23 cellular contexts compared by ENCODE assay signal in the genomic region with DNA sequence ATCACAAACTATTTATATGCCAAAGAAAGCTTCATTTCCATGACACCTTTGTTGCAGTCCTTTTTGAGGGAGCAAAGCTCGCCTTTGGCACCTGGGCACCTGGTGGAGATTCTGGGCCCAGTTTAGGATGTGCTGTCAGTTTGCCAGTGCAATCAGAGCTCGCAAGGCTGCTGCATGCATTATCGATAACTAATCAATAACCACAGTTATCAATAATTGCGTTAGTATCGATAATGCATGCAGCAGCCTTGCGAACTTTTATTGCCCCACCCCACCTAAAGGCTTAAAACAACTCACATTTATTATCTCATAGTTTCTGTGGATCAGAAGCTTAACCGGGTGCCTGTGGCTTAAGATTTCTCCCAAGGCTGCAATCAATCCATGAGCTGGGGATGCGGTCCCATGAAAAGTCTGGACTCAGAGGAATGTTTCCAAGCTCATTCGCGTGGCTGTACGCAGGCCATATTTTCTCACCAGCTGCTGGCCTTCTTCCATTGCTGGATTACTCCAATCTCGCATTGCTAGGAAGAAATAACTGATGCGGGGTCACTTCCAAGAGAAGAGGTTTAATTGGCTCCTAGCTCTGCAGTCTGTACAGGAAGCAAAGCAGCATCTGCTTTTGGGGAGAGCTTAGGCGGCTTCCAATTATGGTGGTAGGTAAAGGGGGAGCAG. TPM values are rescaled to one million over a fixed set of nuclear protein-coding genes. Genes with fewer than 3 reads are reported as not detected.
DNase-seq lines count a peak whose midpoint lies in the region; ATAC-seq, FAIRE-seq and TF ChIP-seq lines count a peak whose summit lies in the region.
"Had no signal": no experiment of that assay in that cellular context is flagged by ENCODE, and none has a peak within 500 bp of the region (broad histone marks: within the 10 kb centered on the region; RNA-seq: fewer than 3 reads in every experiment).

No MANE protein-coding gene starts in this region.

- TF ChIP-seq CTCF in K562 (IDR thresholded peaks at IDR 0.05 in 2 of 3, conservative IDR thresholded peaks at IDR 0.05 in 1 of 3; ENCODE audit: insufficient read depth in 2 of 3, low read depth in 1 of 3, low read length in 3 of 3) (no peak), glutamatergic neuron (IDR thresholded peaks at IDR 0.05; ENCODE audit: partially characterized antibody, unreplicated experiment) (no peak)

- no peak overlapping the region for H2AFZ ChIP-seq in K562 (ENCODE audit: low read depth, low read length)
- no peak overlapping the region for H2AFZ ChIP-seq in neuronal stem cell (ENCODE audit: low read length)

- H3K27ac ChIP-seq in K562 (ENCODE audit: extremely low read depth, low read depth, low read length): no peak overlapping the region
- H3K27ac ChIP-seq in neuronal stem cell (replicated peaks; ENCODE audit: low read length): no peak overlapping the region
- H3K27ac ChIP-seq: BLaER1, KMS-11 had no signal

- no peak for FAIRE-seq in K562 (lab: Jason Lieb, UNC)
- FAIRE-seq: A204.1, GM12878, H54, RCC 7860 had no signal

- H2BK120ac ChIP-seq in neuronal stem cell (ENCODE audit: low read depth, low read length): no peak overlapping the region

- H3K9me1 ChIP-seq in K562 (ENCODE audit: control insufficient read depth, insufficient read depth, low read length): no peaks in the 10 kb centered on the region

- BruUV-seq in K562 (replicated peaks; lab: Mats Ljungman, UMichigan): no TSS peak

- intact Hi-C loops in K562 (cut with micrococcal nuclease): no loop called here
- intact Hi-C loops in Right ventricle myocardium inferior (cut with DNase I): no loop called here

- H2BK12ac ChIP-seq in neuronal stem cell (ENCODE audit: low read length): no peak overlapping the region

- no peaks in the 10 kb centered on the region for H3K9me3 ChIP-seq in K562 (replicated peaks; ENCODE audit: control insufficient read depth, insufficient read depth, low read depth, low read length)
- H3K9me3 ChIP-seq in neuronal stem cell (replicated peaks in 1 of 2; ENCODE audit: control insufficient read depth in 2 of 2, insufficient read depth in 1 of 2, low read depth in 1 of 2, low read length in 2 of 2): no peaks in the 10 kb centered on the region
- no peaks in the 10 kb centered on the region for H3K9me3 ChIP-seq in MG63

- no peak for TF ChIP-seq POLR2A in K562 (conservative IDR thresholded peaks at IDR 0.05)

- H4K91ac ChIP-seq in neuronal stem cell (ENCODE audit: low read depth, low read length, poor library complexity): no peak overlapping the region

- H2BK5ac ChIP-seq in neuronal stem cell (ENCODE audit: low read length): no peak overlapping the region

- H3K4ac ChIP-seq in neuronal stem cell (ENCODE audit: low read length): no peak overlapping the region

- in situ Hi-C loops in K562 (cut with MboI): no loop called here

- peaks cover 14% of the 10 kb centered on the region for H3K27me3 Mint-ChIP-seq in glutamatergic neuron (ENCODE audit: unreplicated experiment)
- H3K27me3 Mint-ChIP-seq: CD4-positive, alpha-beta memory T cell had no signal

- TF ChIP-seq EP300 in K562 (IDR thresholded peaks at IDR 0.05; ENCODE audit: low read length): no peak

- no peaks in the 10 kb centered on the region for H3K36me3 Mint-ChIP-seq in glutamatergic neuron (ENCODE audit: unreplicated experiment)
- H3K36me3 Mint-ChIP-seq: CD4-positive, alpha-beta memory T cell had no signal

- H3K36me3 ChIP-seq in K562 (ENCODE audit: control insufficient read depth, insufficient read depth, low read length): no peaks in the 10 kb centered on the region
- H3K36me3 ChIP-seq in neuronal stem cell (replicated peaks in 1 of 2; ENCODE audit: control insufficient read depth in 2 of 2, insufficient read depth in 2 of 2, low read length in 2 of 2): no peaks in the 10 kb centered on the region
- no peaks in the 10 kb centered on the region for H3K36me3 ChIP-seq in MG63
- H3K36me3 ChIP-seq: BLaER1 had no signal

- no peak for ATAC-seq in K562
- no peak for ATAC-seq in Right ventricle myocardium inferior
- no peak for ATAC-seq in GM21786 (IDR thresholded peaks at IDR 0.05; ENCODE audit: unreplicated experiment)
- no peak for ATAC-seq in GM19455 (IDR thresholded peaks at IDR 0.05; ENCODE audit: unreplicated experiment)
- ATAC-seq: GM12878 had no signal

- no peak overlapping the region for H2BK15ac ChIP-seq in neuronal stem cell (ENCODE audit: low read length)

- H2AK5ac ChIP-seq in neuronal stem cell (ENCODE audit: low read depth, low read length): peak overlapping the region; percentile 47

- H4K8ac ChIP-seq in neuronal stem cell (ENCODE audit: low read depth, low read length): no peak overlapping the region

- H3K9ac ChIP-seq in K562 (ENCODE audit: insufficient read depth in 1 of 2, low read depth in 2 of 2, low read length in 2 of 2) (no peak overlapping the region), neuronal stem cell (ENCODE audit: low read depth, low read length, poor library complexity) (no peak overlapping the region)
- H3K9ac ChIP-seq: BLaER1, KMS-11 had no signal

- H3K79me2 ChIP-seq in K562 (ENCODE audit: control insufficient read depth, insufficient read depth, low read length): no peaks in the 10 kb centered on the region

- no peak for TF ChIP-seq RAD21 in K562 (CRISPR knock-in tag; conservative IDR thresholded peaks at IDR 0.05 in 1 of 2, IDR thresholded peaks at IDR 0.05 in 1 of 2)

- peak; percentile 41 for DNase-seq in AG08395 (ENCODE audit: low spot score)
- DNase-seq in K562 (ENCODE audit: extremely low read depth in 1 of 4, low spot score in 3 of 4): no peak
- no peak for DNase-seq in glutamatergic neuron
- DNase-seq in neuronal stem cell (ENCODE audit: low spot score): no peak
- DNase-seq in MG63: no peak
- DNase-seq in Right ventricle myocardium inferior (ENCODE audit: missing footprints): no peak
- DNase-seq: CD4-positive, alpha-beta memory T cell; DMS53; EL; NCI-H1436; NCI-H1930; NCI-H345; NCI-H524 treated with DMSO at 0.1 percent for 48 hours; NK-92 treated with Interleukin-12 subunit alpha and Interleukin-12 subunit beta, amount 100 ng/mL, for 24 hours; Right ventricle myocardium superior had no signal

- no peak overlapping the region for H3K23ac ChIP-seq in neuronal stem cell (ENCODE audit: low read depth, low read length, poor library complexity)

- no peak overlapping the region for H3K4me2 ChIP-seq in K562 (ENCODE audit: insufficient read depth, low read length)
- H3K4me2 ChIP-seq in neuronal stem cell (ENCODE audit: insufficient read depth, low read length, poor library complexity, severe bottlenecking): no peak overlapping the region
- H3K4me2 ChIP-seq: BLaER1, KMS-11 had no signal

- H3K9me3 Mint-ChIP-seq in glutamatergic neuron (ENCODE audit: unreplicated experiment): peaks cover 9% of the 10 kb centered on the region

- CTCF ChIA-PET in K562 (lab: Yijun Ruan, JAX; ENCODE audit: low intra/inter-chr PET ratio): no interaction called here

- no peak overlapping the region for H3K18ac ChIP-seq in neuronal stem cell (ENCODE audit: low read length)

- no peak overlapping the region for H3K27ac Mint-ChIP-seq in glutamatergic neuron (ENCODE audit: unreplicated experiment)

- H3K4me1 ChIP-seq in K562 (replicated peaks in 1 of 2; ENCODE audit: control insufficient read depth in 2 of 2, insufficient read depth in 2 of 2, low read length in 2 of 2) (no peaks in the 10 kb centered on the region), neuronal stem cell (ENCODE audit: control insufficient read depth in 2 of 2, insufficient read depth in 1 of 2, low read depth in 1 of 2, low read length in 2 of 2) (no peaks in the 10 kb centered on the region)
- H3K4me1 ChIP-seq: BLaER1 had no signal

- H3K27me3 ChIP-seq in K562 (ENCODE audit: control insufficient read depth in 2 of 2, insufficient read depth in 2 of 2, low read length in 2 of 2) (0 out of 5 replicates have a peak, but pooled peaks cover 0 to 14% of the 10 kb centered on the region in 2 experiments), neuronal stem cell (ENCODE audit: control insufficient read depth in 3 of 3, insufficient read depth in 3 of 3, low read depth in 1 of 3, low read length in 3 of 3) (peaks cover 0 to 21% (median 0%) of the 10 kb centered on the region in 3 experiments), MG63 (no peaks in the 10 kb centered on the region)
- H3K27me3 ChIP-seq: BLaER1 had no signal

- no peaks in the 10 kb centered on the region; the same call in 1 of the 2 replicates for H4K20me1 ChIP-seq in K562 (replicated peaks; ENCODE audit: control insufficient read depth, insufficient read depth, low read length)
- H4K20me1 ChIP-seq: BLaER1 had no signal

- H3K4me1 Mint-ChIP-seq in glutamatergic neuron (ENCODE audit: low read depth, unreplicated experiment): peaks cover 20% of the 10 kb centered on the region

- H3K4me3 ChIP-seq in K562 (no peak overlapping the region), neuronal stem cell (ENCODE audit: low read length in 2 of 2) (no peak overlapping the region), MG63 (no peak overlapping the region)
- H3K4me3 ChIP-seq: BLaER1, GM12878 had no signal

- H3K4me3 Mint-ChIP-seq in glutamatergic neuron (ENCODE audit: unreplicated experiment): peak overlapping the region; percentile 25
- H3K4me3 Mint-ChIP-seq: CD4-positive, alpha-beta memory T cell had no signal

- no peaks in the 10 kb centered on the region for H3K79me1 ChIP-seq in neuronal stem cell (ENCODE audit: low read depth, low read length)

- POLR2A ChIA-PET in K562 (lab: Yijun Ruan, JAX): interaction anchor here (0.6 to 0.7 kb wide), 3 partner anchors 11 to 513 kb away, joined by 3 to 4 read pairs (median 3); no protein-coding TSS in a partner anchor

- no peak overlapping the region for H3K14ac ChIP-seq in neuronal stem cell (ENCODE audit: low read length)

- 3% methylated on average over 14 of the region's 14 CpGs for WGBS in K562 (ENCODE audit: insufficient coverage, low coverage, missing lambda C conversion rate)
- no CpG with 5 or more reads among the region's 14 CpGs for WGBS in neuronal stem cell (ENCODE audit: extremely low coverage in 2 of 2, insufficient read length in 2 of 2, insufficient replicate concordance in 1 of 2), 2 donors

RNA-seq across cellular contexts. Expression of a gene that starts 6.2 kb away (rescaled TPM):
- 0.79 and 1.9 TPM in 2 replicates for total RNA-seq in K562 (2011; cell fraction: chromatin; rRNA removed; ENCODE audit: low replicate concordance)
- 0.17 and 0.39 TPM in 2 replicates for total RNA-seq in K562 (2011; cell fraction: nucleolus; rRNA removed)
- total RNA-seq in K562 (2011; cell fraction: nucleoplasm; rRNA removed): 0.23 and 1.0 TPM in 2 replicates
- total RNA-seq in K562 (2014; rRNA removed) (0.14 and 0.16 TPM in 2 replicates), K562 (2014; rRNA removed; fragmentation: Illumina TruSeq; extraction: Trizol) (0.07 and 0.16 TPM in 2 replicates), K562 (2015; rRNA removed; fragmentation: Illumina TruSeq; extraction: Trizol) (0.04 and 0.11 TPM in 2 replicates), K562 (2021) (0.42 and 0.49 TPM in 2 replicates), glutamatergic neuron (ENCODE audit: unreplicated experiment) (528 TPM), Right ventricle myocardium inferior (8.0 TPM)
- polyA plus RNA-seq in K562 (2011; rRNA removed) (0.07 TPM in 2 replicates), K562 (2014; fragmentation: Illumina TruSeq; extraction: Trizol) (0.10 and 0.15 TPM in 2 replicates), K562 (2014; fragmentation: Nextera tagmentation; extraction: Ambion mirVana) (under 1 TPM in 1 of 2 experiments, not detected in 1; 0.20 TPM), K562 (2014; rRNA removed) (0.13 and 0.27 TPM in 2 replicates)
- polyA plus RNA-seq in K562 (2011; cell fraction: cytosol; rRNA removed): 0.01 and 0.07 TPM in 2 replicates
- polyA plus RNA-seq in K562 (2011; cell fraction: nucleus; rRNA removed): 0.13 and 0.20 TPM in 2 replicates
- polyA plus RNA-seq in K562 (2012): 0.30 and 1.0 TPM in 2 replicates
- polyA minus RNA-seq in K562 (2011; rRNA and poly(A)+ RNA removed): 0.03 and 0.07 TPM in 2 replicates
- polyA minus RNA-seq in K562 (2011; cell fraction: cytosol; rRNA and poly(A)+ RNA removed): 0.55 TPM in 1 of 2 replicates, not detected in the other
- 0.33 and 0.81 TPM in 2 replicates for polyA minus RNA-seq in K562 (2011; cell fraction: nucleus; rRNA and poly(A)+ RNA removed)
- 4.6 TPM for polyA plus RNA-seq in neuronal stem cell (2013, experiment 1 of 2)
- 4.6 TPM for polyA plus RNA-seq in neuronal stem cell (2013, experiment 2 of 2)
- total RNA-seq in MG63 (2014; rRNA removed; shearing (Covaris generic); ENCODE audit: low replicate concordance): 25.3 and 30.0 TPM in 2 replicates

Comparison
In these comparisons a context has a peak if more than half of its experiments do, and no peak if none do; other contexts are left out.
1. RNA of a gene that starts 6.2 kb away (total RNA-seq): 528 TPM in glutamatergic neuron (single experiment); 25.3 to 30.0 TPM in MG63, 8.0 TPM in Right ventricle myocardium inferior (single experiment) and 0.04 to 1.9 TPM in K562; every median in the first group is over 10 times any median in the second.